Comparison of ENCODE assay signal across 8 cellular contexts in genomic region chr10:110138197-110138812, GRCh38.
DNase-seq lines count a peak whose midpoint lies in the region; ATAC-seq and TF ChIP-seq lines count a peak whose summit lies in the region.

No MANE protein-coding gene starts in this region.

- H3K27me3 ChIP-seq in naive thymus-derived CD4-positive, alpha-beta T cell (ENCODE audit: control insufficient read depth in 2 of 2, insufficient read depth in 2 of 2, low read length in 2 of 2): no peaks in the 10 kb centered on the region

- intact Hi-C loops in naive thymus-derived CD4-positive, alpha-beta T cell (cut with micrococcal nuclease): loop anchor here (1.0 to 5.0 kb wide), 8 partner anchors 18 to 359 kb away; partner anchors contain the start of gene DUSP5 (in 1 of the 2)

- peak overlapping the region in 7 of 9 donors; percentile 5 to 83 (median 37) for H3K27ac Mint-ChIP-seq in naive thymus-derived CD4-positive, alpha-beta T cell

- DNase-seq in DMS153 (lab: John Stamatoyannopoulos, UW) (peak; percentile 48), GM20000 (ENCODE audit: low spot score) (peak; percentile 59), LNCaP clone FGC (ENCODE audit: low read depth) (peak; percentile 37), SIG-M5 (lab: John Stamatoyannopoulos, UW) (peak; percentile 53), erythroblast (lab: John Stamatoyannopoulos, UW) (peak; percentile 83 to 89)
- DNase-seq in naive thymus-derived CD4-positive, alpha-beta T cell: peak in 7 of 9 donors; percentile 63 to 81 (median 76)
- DNase-seq in stimulated activated CD4-positive, alpha-beta T cell treated with anti-CD3 and anti-CD28 coated beads, Interleukin-1b, Interleukin-23, amount 100 ng/mL, for 48 hours: no peak

- H3K9me3 Mint-ChIP-seq in naive thymus-derived CD4-positive, alpha-beta T cell: peaks cover 0 to 2% (median 0%) of the 10 kb centered on the region in 11 donors

- no peak overlapping the region for H3K27ac ChIP-seq in naive thymus-derived CD4-positive, alpha-beta T cell (ENCODE audit: low read depth, low read length)

- H3K27me3 Mint-ChIP-seq in naive thymus-derived CD4-positive, alpha-beta T cell: no peaks in the 10 kb centered on the region

- POLR2A ChIA-PET in naive thymus-derived CD4-positive, alpha-beta T cell (lab: Charles Lee): interaction anchor here (0.7 to 9.3 kb wide), 9 partner anchors 14 to 167 kb away, joined by 3 to 107 read pairs (median 3); partner anchors contain the start of genes MXI1 and SMNDC1

- no peak for TF ChIP-seq POLR2A in erythroblast (IDR thresholded peaks at IDR 0.05; ENCODE audit: low read length)

- CTCF ChIA-PET in naive thymus-derived CD4-positive, alpha-beta T cell (lab: Charles Lee): interaction anchor here (0.6 to 2.9 kb wide), 37 partner anchors 9 to 500 kb away, joined by 3 to 39 read pairs (median 4); partner anchors contain the start of genes MXI1 and SMNDC1

- peaks cover 22 to 45% (median 41%) of the 10 kb centered on the region in 7 donors for H3K4me1 Mint-ChIP-seq in naive thymus-derived CD4-positive, alpha-beta T cell

- peak; percentile 79 for ATAC-seq in naive thymus-derived CD4-positive, alpha-beta T cell
- ATAC-seq in GM21360 (IDR thresholded peaks at IDR 0.05; ENCODE audit: unreplicated experiment): no peak

- H3K9me3 ChIP-seq in naive thymus-derived CD4-positive, alpha-beta T cell (ENCODE audit: control insufficient read depth in 2 of 3, low read length in 3 of 3): no peaks in the 10 kb centered on the region

- no peak overlapping the region for H3K4me3 Mint-ChIP-seq in naive thymus-derived CD4-positive, alpha-beta T cell

- peak; percentile 36 for TF ChIP-seq CTCF in GM20000 (IDR thresholded peaks at IDR 0.05; ENCODE audit: extremely low read depth, missing control alignments)
- peak; percentile 37 for TF ChIP-seq CTCF in LNCaP clone FGC (IDR thresholded peaks at IDR 0.05; ENCODE audit: control insufficient read depth, extremely low read depth, insufficient read depth)

- H3K4me1 ChIP-seq in naive thymus-derived CD4-positive, alpha-beta T cell (ENCODE audit: control insufficient read depth in 2 of 2, insufficient read depth in 2 of 2, low read length in 2 of 2): peaks cover 14 to 20% of the 10 kb centered on the region in 2 donors

- no peak overlapping the region for H3K4me3 ChIP-seq in LNCaP clone FGC (ENCODE audit: low read depth, low read length)
- H3K4me3 ChIP-seq in naive thymus-derived CD4-positive, alpha-beta T cell (ENCODE audit: low read length): no peak overlapping the region

- H3K36me3 ChIP-seq in naive thymus-derived CD4-positive, alpha-beta T cell (ENCODE audit: control insufficient read depth in 2 of 3, insufficient read depth in 3 of 3, low read length in 3 of 3): peaks cover 0 to 13% (median under 1%) of the 10 kb centered on the region in 3 experiments

- H3K36me3 Mint-ChIP-seq in naive thymus-derived CD4-positive, alpha-beta T cell: peaks cover 0 to 9% (median under 1%) of the 10 kb centered on the region in 5 donors
